In genomic region chr7:129607471-129608120, GRCh38 we compare ENCODE assay signal across 8 cellular contexts. TPM values are rescaled to one million over a fixed set of nuclear protein-coding genes. Genes with fewer than 3 reads are reported as not detected.
A peak's percentile ranks its signal among the peaks of the same experiment; 100 is the strongest.
DNase-seq lines count a peak whose midpoint lies in the region; ATAC-seq and FAIRE-seq lines count a peak whose summit lies in the region.

No MANE protein-coding gene starts in this region.

- H3K27me3 ChIP-seq in right cardiac atrium (ENCODE audit: control insufficient read depth, insufficient read depth) = no peaks in the 10 kb centered on the region

- no peak for FAIRE-seq in urothelium cell line (lab: Jason Lieb, UNC)

- H3K27ac ChIP-seq in right cardiac atrium (ENCODE audit: low read length) = no peak overlapping the region

- intact Hi-C loops in right cardiac atrium (cut with DNase I) = no loop called here

- no peak for ATAC-seq in right cardiac atrium

- H3K4me3 ChIP-seq in right cardiac atrium (ENCODE audit: low read length) = no peak overlapping the region

- WGBS in right cardiac atrium = 76% methylated on average over 7 of the region's 7 CpGs

- DNase-seq in activated CD4-positive, CD25-positive, alpha-beta regulatory T cell treated with anti-CD3 and anti-CD28 coated beads, Interleukin-2, amount 50 U/mL, for 72 hours = peak; percentile 37
- DNase-seq in activated CD4-positive, CD25-positive, alpha-beta regulatory T cell (lab: John Stamatoyannopoulos, UW) = no peak
- DNase-seq in NCI-H146 (lab: John Stamatoyannopoulos, UW) = peak; percentile 39
- DNase-seq in activated T-cell treated with anti-CD3 and anti-CD28 coated beads for 4 hours = peak; percentile 23
- DNase-seq in hepatic stellate cell (ENCODE audit: low spot score) = peak; percentile 58
- peak; percentile 20 for DNase-seq in urothelium cell line (ENCODE audit: low spot score)
- DNase-seq in mesenteric fat pad (ENCODE audit: low spot score) = no peak
- DNase-seq in right cardiac atrium = no peak

- no peaks in the 10 kb centered on the region for H3K9me3 ChIP-seq in right cardiac atrium (ENCODE audit: control insufficient read depth, low read length)

- H3K4me1 ChIP-seq in right cardiac atrium (ENCODE audit: control insufficient read depth, insufficient read depth, low read length) = no peaks in the 10 kb centered on the region

RNA-seq across cellular contexts. Expression of gene NRF1, which starts 3.9 kb away (rescaled TPM):
- total RNA-seq in mesenteric fat pad (16.2 TPM), right cardiac atrium (10 to 100 TPM; 16.5 to 20.0 (median 19.4) TPM)
- 5.7 TPM for polyA plus RNA-seq in right cardiac atrium

Comparison
In these comparisons a context has a peak if more than half of its experiments do, and no peak if none do; other contexts are left out.
1. DNase-seq: peak in activated CD4-positive, CD25-positive, alpha-beta regulatory T cell treated with anti-CD3 and anti-CD28 coated beads, Interleukin-2, amount 50 U/mL, for 72 hours (single experiment), NCI-H146 (single experiment), activated T-cell treated with anti-CD3 and anti-CD28 coated beads for 4 hours (single experiment), hepatic stellate cell (single experiment) and urothelium cell line (single experiment); none in activated CD4-positive, CD25-positive, alpha-beta regulatory T cell (0 of 4), mesenteric fat pad (single experiment) and right cardiac atrium (0 of 3).